Comparison of ENCODE assay signal across 25 cellular contexts in genomic region chr3:184308744-184309143, GRCh38. TPM values are rescaled to one million over a fixed set of nuclear protein-coding genes. Genes with fewer than 3 reads are reported as not detected.
DNase-seq lines count a peak whose midpoint lies in the region; TF ChIP-seq lines count a peak whose summit lies in the region.
"Had no signal": no experiment of that assay in that cellular context is flagged by ENCODE, and none has a peak within 500 bp of the region (broad histone marks: within the 10 kb centered on the region; RNA-seq: fewer than 3 reads in every experiment).

No MANE protein-coding gene starts in this region.

- no peaks in the 10 kb centered on the region for H3K27me3 Mint-ChIP-seq in H9 (ENCODE audit: low read depth)
- H3K27me3 Mint-ChIP-seq: B cell had no signal

- H3K27ac ChIP-seq in H9 (ENCODE audit: insufficient read length, low read depth, low read length) (no peak overlapping the region), RWPE1 (peak overlapping the region; percentile 29)
- H3K27ac ChIP-seq: ascending aorta, neural progenitor cell, psoas muscle, upper lobe of right lung had no signal

- H2BK12ac ChIP-seq in H9 (ENCODE audit: insufficient read length, low read depth, low read length), result no peak overlapping the region

- no peaks in the 10 kb centered on the region for H3K79me1 ChIP-seq in H9 (ENCODE audit: insufficient read depth, low read depth, low read length, poor library complexity, severe bottlenecking)

- H3K9me3 ChIP-seq in H9 (ENCODE audit: control insufficient read depth, low read depth, low read length), result no peaks in the 10 kb centered on the region
- H3K9me3 ChIP-seq: ascending aorta, psoas muscle, upper lobe of right lung had no signal

- H3K9me3 Mint-ChIP-seq in H9, result no peaks in the 10 kb centered on the region; a peak in 1 of 5 replicates
- H3K9me3 Mint-ChIP-seq: activated naive CD4-positive, alpha-beta T cell treated with anti-CD3 and anti-CD28 coated beads for 36 hours; neural progenitor cell had no signal

- no peak overlapping the region for H2BK5ac ChIP-seq in H9 (ENCODE audit: insufficient read length, low read length)

- H2BK20ac ChIP-seq in H9 (ENCODE audit: low read depth, low read length, poor library complexity, severe bottlenecking), result no peak overlapping the region

- no peak overlapping the region for H3T11ph ChIP-seq in H9 (ENCODE audit: low read length)

- H3K79me2 ChIP-seq in H9 (ENCODE audit: insufficient read depth, low read length), result no peaks in the 10 kb centered on the region

- no peak overlapping the region for H3K56ac ChIP-seq in H9 (ENCODE audit: insufficient read length, low read depth, low read length)

- H3K4me1 Mint-ChIP-seq in H9, result no peaks in the 10 kb centered on the region; a peak in 1 of 4 replicates
- H3K4me1 Mint-ChIP-seq: B cell had no signal

- no peaks in the 10 kb centered on the region for H3K4me1 ChIP-seq in H9 (ENCODE audit: insufficient read depth, low read length)
- H3K4me1 ChIP-seq: neural progenitor cell, psoas muscle, upper lobe of right lung had no signal

- no peak overlapping the region for H3K18ac ChIP-seq in H9 (ENCODE audit: insufficient read length, low read depth, low read length)

- no peak overlapping the region for H3K23ac ChIP-seq in H9 (ENCODE audit: insufficient read length, low read depth, low read length)

- no peak overlapping the region for H3K4me3 Mint-ChIP-seq in H9
- H3K4me3 Mint-ChIP-seq: activated naive CD4-positive, alpha-beta T cell treated with anti-CD3 and anti-CD28 coated beads for 36 hours; B cell; neural progenitor cell had no signal

- no CpG with 5 or more reads among the region's 7 CpGs for WGBS in H9 (ENCODE audit: extremely low coverage, insufficient read length, low lambda C conversion rate)

- H2AK5ac ChIP-seq in H9 (ENCODE audit: insufficient read length, low read length), result no peak overlapping the region

- no peak overlapping the region for H2BK15ac ChIP-seq in H9 (ENCODE audit: low read depth, low read length)

- no peak overlapping the region for H3K9ac ChIP-seq in H9 (ENCODE audit: extremely low read depth, insufficient read length, low read length)
- H3K9ac ChIP-seq: neural progenitor cell had no signal

- no peak overlapping the region for H4K91ac ChIP-seq in H9 (ENCODE audit: insufficient read length, low read depth, low read length)

- no peak overlapping the region; a peak in 1 of 7 replicates for H3K27ac Mint-ChIP-seq in H9
- H3K27ac Mint-ChIP-seq: activated naive CD4-positive, alpha-beta T cell treated with anti-CD3 and anti-CD28 coated beads for 36 hours; B cell; neural progenitor cell had no signal

- no peak overlapping the region for H3K14ac ChIP-seq in H9 (ENCODE audit: insufficient read depth, low read length)

- H3K4me2 ChIP-seq in H9 (ENCODE audit: insufficient read depth, insufficient read length, low read length), result no peak overlapping the region
- H3K4me2 ChIP-seq: neural progenitor cell, smooth muscle cell had no signal

- 0 out of 3 replicates have a peak, but pooled peaks have one; percentile 17 for TF ChIP-seq CTCF in H9 (conservative IDR thresholded peaks at IDR 0.05)
- no peak for TF ChIP-seq CTCF in RWPE1 (conservative IDR thresholded peaks at IDR 0.05; ENCODE audit: low read depth)
- peak; percentile 20 for TF ChIP-seq CTCF in epithelial cell of proximal tubule (conservative IDR thresholded peaks at IDR 0.05; ENCODE audit: low read depth, low read length)

- no peak overlapping the region for H3K4me3 ChIP-seq in epithelial cell of proximal tubule (ENCODE audit: low read depth, low read length)
- H3K4me3 ChIP-seq: ascending aorta, neural progenitor cell, psoas muscle, smooth muscle cell, upper lobe of right lung had no signal

- no peak overlapping the region for H2BK120ac ChIP-seq in H9 (ENCODE audit: low read depth, low read length, poor library complexity, severe bottlenecking)

- CTCF ChIA-PET in RWPE1 (lab: Yijun Ruan, JAX), result no interaction called here

- no peaks in the 10 kb centered on the region for H3K23me2 ChIP-seq in H9 (ENCODE audit: insufficient read length, low read depth, low read length, poor library complexity, severe bottlenecking)

- H2AFZ ChIP-seq in H9 (ENCODE audit: low read length), result no peak overlapping the region
- H2AFZ ChIP-seq: neural progenitor cell had no signal

- H3K27me3 ChIP-seq in H9 (ENCODE audit: insufficient read depth, low read length), result no peaks in the 10 kb centered on the region
- H3K27me3 ChIP-seq: ascending aorta, neural progenitor cell, upper lobe of right lung had no signal

- no peak overlapping the region for H3K4ac ChIP-seq in H9 (ENCODE audit: low read depth, low read length)

- DNase-seq in H9 (no peak), RWPE1 (ENCODE audit: low spot score) (no peak), epithelial cell of proximal tubule (ENCODE audit: low read depth) (no peak), NCI-H2171 treated with DMSO at 0.1 percent for 48 hours (lab: John Stamatoyannopoulos, UW) (no peak), NCI-H146 (lab: John Stamatoyannopoulos, UW) (no peak)
- no peak for DNase-seq in activated CD4-positive, alpha-beta T cell treated with anti-CD3 and anti-CD28 coated beads for 4 hours
- DNase-seq: activated CD4-positive, alpha-beta T cell treated with anti-CD3 and anti-CD28 coated beads, Interleukin-2, amount 50 U/mL, for 4 hours; activated naive CD4-positive, alpha-beta T cell treated with anti-CD3 and anti-CD28 coated beads for 36 hours; COR-L47; effector memory CD4-positive, alpha-beta T cell; head of caudate nucleus; KBM-7; midbrain; NCI-H1092; NCI-H2081 treated with DMSO at 0.1 percent for 48 hours; NCI-H510A treated with DMSO at 0.1 percent for 48 hours; stimulated activated CD4-positive, alpha-beta T cell treated with anti-CD3 and anti-CD28 coated beads, Interleukin-4, amount 100 ng/mL, for 4 hours; upper lobe of right lung had no signal

- H3K36me3 Mint-ChIP-seq in H9 (ENCODE audit: insufficient read depth in 1 of 3, low read depth in 3 of 3), result peaks cover 52 to 64% (median 55%) of the 10 kb centered on the region in 3 experiments

- H4K20me1 ChIP-seq in H9 (ENCODE audit: control insufficient read depth, insufficient read depth, insufficient read length), result peaks cover 2% of the 10 kb centered on the region

- no peak overlapping the region for H4K5ac ChIP-seq in H9 (ENCODE audit: insufficient read length, low read depth, low read length)

- no peak overlapping the region for H4K8ac ChIP-seq in H9 (replicated peaks; ENCODE audit: insufficient read length, low read depth, low read length)

- POLR2A ChIA-PET in RWPE1 (lab: Yijun Ruan, JAX; ENCODE audit: low non-redundant PET), result no interaction called here

RNA-seq across cellular contexts. Expression of gene EIF4G1, which starts 5.7 kb away (rescaled TPM):
- total RNA-seq in H9 (2021), result 532 and 544 TPM in 2 replicates
- total RNA-seq in epithelial cell of proximal tubule, result 313 and 519 TPM in 2 replicates

RNA-seq across cellular contexts. Expression of gene PSMD2, which starts 9.7 kb away (rescaled TPM):
- total RNA-seq in H9 (2021) (337 and 344 TPM in 2 replicates), epithelial cell of proximal tubule (506 and 1,067 TPM in 2 replicates)

RNA-seq across cellular contexts. Expression of gene FAM131A, which starts 28.7 kb away (rescaled TPM):
- total RNA-seq in H9 (2021) (14.4 and 15.5 TPM in 2 replicates), epithelial cell of proximal tubule (21.3 and 22.7 TPM in 2 replicates)

RNA-seq across cellular contexts. Expression of gene ECE2, which starts 32.9 kb away (rescaled TPM):
- not detected in 2 replicates for total RNA-seq in H9 (2021)
- not detected in 2 replicates for total RNA-seq in epithelial cell of proximal tubule
- total RNA-seq: activated naive CD4-positive, alpha-beta T cell treated with anti-CD3 and anti-CD28 coated beads for 36 hours; ascending aorta; B cell; left lobe of liver; psoas muscle; Right ventricle myocardium inferior; smooth muscle cell; upper lobe of right lung had no signal

RNA-seq across cellular contexts. Expression of gene CAMK2N2, which starts 47.4 kb away (rescaled TPM):
- total RNA-seq in H9 (2021) (12.6 and 13.9 TPM in 2 replicates), epithelial cell of proximal tubule (0.22 and 0.35 TPM in 2 replicates)
- total RNA-seq: activated naive CD4-positive, alpha-beta T cell treated with anti-CD3 and anti-CD28 coated beads for 36 hours; ascending aorta; B cell; psoas muscle; Right ventricle myocardium inferior; smooth muscle cell; upper lobe of right lung had no signal
